In the genomic region with DNA sequence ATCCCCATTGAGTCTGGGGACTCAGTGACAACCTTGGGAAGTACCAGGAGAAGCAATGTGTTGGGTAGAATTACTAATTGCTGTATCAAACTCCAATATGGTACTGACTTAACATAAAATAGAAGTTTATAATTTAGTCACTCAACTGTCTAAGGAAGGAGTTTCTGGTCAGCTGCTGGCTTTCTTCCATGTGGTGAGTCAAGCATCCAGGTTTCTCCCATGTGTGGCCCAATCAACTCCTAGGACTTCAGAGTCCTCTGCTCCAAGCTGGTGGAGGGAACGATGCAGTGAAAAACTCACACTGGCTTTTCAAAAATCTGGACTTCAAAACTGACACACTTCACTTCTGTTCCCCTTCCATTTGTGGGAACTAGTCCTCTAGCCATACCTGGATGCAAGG, we compare ENCODE assay signal across 20 cellular contexts. TPM values are rescaled to one million over a fixed set of nuclear protein-coding genes. Genes with fewer than 3 reads are reported as not detected.
DNase-seq lines count a peak whose midpoint lies in the region; ATAC-seq and TF ChIP-seq lines count a peak whose summit lies in the region.
"Had no signal": no experiment of that assay in that cellular context is flagged by ENCODE, and none has a peak within 500 bp of the region (broad histone marks: within the 10 kb centered on the region; RNA-seq: fewer than 3 reads in every experiment).

No MANE protein-coding gene starts in this region.

- H3K9me3 ChIP-seq in prostate gland: no peaks in the 10 kb centered on the region
- H3K9me3 ChIP-seq: ascending aorta; BLaER1 treated with 17β-estradiol and CSF1 and Interleukin-3, amounts not matched to agents 10 nM and 100 nM; upper lobe of left lung had no signal

- H3K4me3 ChIP-seq in prostate gland: no peak overlapping the region
- H3K4me3 ChIP-seq: ascending aorta; BLaER1 treated with 17β-estradiol and CSF1 and Interleukin-3, amounts not matched to agents 10 nM and 100 nM; SK-N-MC; upper lobe of left lung had no signal

- peak; percentile 26 for ATAC-seq in esophagus mucosa
- ATAC-seq: left colon; right cardiac atrium; stimulated activated naive CD8-positive, alpha-beta T cell treated with anti-CD3 and anti-CD28 coated beads, Interleukin-15, Interleukin-2, amounts not matched to agents 100 U/mL and 50 U/mL, for 24 hours had no signal

- no peaks in the 10 kb centered on the region for H3K4me1 ChIP-seq in prostate gland (replicated peaks)
- H3K4me1 ChIP-seq: ascending aorta; BLaER1 treated with 17β-estradiol and CSF1 and Interleukin-3, amounts not matched to agents 10 nM and 100 nM; upper lobe of left lung had no signal

- TF ChIP-seq POLR2A in prostate gland (IDR thresholded peaks at IDR 0.05): no peak

- 92% methylated on average over 1 of the region's 1 CpG for WGBS in prostate gland

- intact Hi-C loops in prostate gland (cut with DNase I): no loop called here

- no peaks in the 10 kb centered on the region for H3K36me3 ChIP-seq in prostate gland
- H3K36me3 ChIP-seq: ascending aorta; BLaER1 treated with 17β-estradiol and CSF1 and Interleukin-3, amounts not matched to agents 10 nM and 100 nM; upper lobe of left lung had no signal

- no peak for TF ChIP-seq CTCF in prostate gland (IDR thresholded peaks at IDR 0.05)

- peaks cover 2% of the 10 kb centered on the region for H3K27me3 ChIP-seq in prostate gland (replicated peaks; ENCODE audit: insufficient read depth)
- H3K27me3 ChIP-seq: ascending aorta; BLaER1 treated with 17β-estradiol and CSF1 and Interleukin-3, amounts not matched to agents 10 nM and 100 nM; upper lobe of left lung had no signal

- peak; percentile 40 for DNase-seq in H4 (ENCODE audit: low spot score)
- DNase-seq in RPMI7951 (ENCODE audit: low read depth): peak; percentile 94
- peak; percentile 83 for DNase-seq in renal cortical epithelial cell (ENCODE audit: low read depth)
- DNase-seq in mucosa of gallbladder (ENCODE audit: low spot score): no peak
- no peak for DNase-seq in prostate gland (ENCODE audit: low spot score)
- DNase-seq in NCI-H2227 treated with DMSO at 0.1 percent for 48 hours (lab: John Stamatoyannopoulos, UW): no peak
- no peak for DNase-seq in CD1c-positive myeloid dendritic cell (ENCODE audit: extremely low spot score)
- DNase-seq: activated CD4-positive, alpha-beta T cell treated with anti-CD3 and anti-CD28 coated beads, Interleukin-2, amount 50 U/mL, for 1 hour; activated naive CD4-positive, alpha-beta T cell; left colon; NCI-H1048; NCI-H526; right cardiac atrium; stimulated activated naive CD8-positive, alpha-beta T cell treated with anti-CD3 and anti-CD28 coated beads, Interleukin-15, Interleukin-2, amounts not matched to agents 100 U/mL and 50 U/mL, for 24 hours; upper lobe of left lung had no signal

- no peak overlapping the region for H3K27ac ChIP-seq in prostate gland
- H3K27ac ChIP-seq: ascending aorta; BLaER1 treated with 17β-estradiol and CSF1 and Interleukin-3, amounts not matched to agents 10 nM and 100 nM; epithelial cell of prostate; SK-N-MC; upper lobe of left lung had no signal

RNA-seq across cellular contexts. Expression of a gene that starts 25.2 kb away (rescaled TPM):
- total RNA-seq in H4 (2014; rRNA removed; shearing (Covaris generic)): 40.8 and 63.3 TPM in 2 replicates
- total RNA-seq in RPMI7951 (2014; rRNA removed; shearing (Covaris generic)): 193 and 213 TPM in 2 replicates
- total RNA-seq in esophagus mucosa (17.7 TPM), renal cortical epithelial cell (20.5 and 32.2 TPM in 2 replicates), mucosa of gallbladder (13.7 TPM), prostate gland (10 to 100 TPM in 1 of 2 donors, 1 to 10 TPM in 1; 9.5 to 14.3 TPM)

Comparison
In these comparisons a context has a peak if more than half of its experiments do, and no peak if none do; other contexts are left out.
1. DNase-seq: peak in H4 (single experiment), RPMI7951 (single experiment) and renal cortical epithelial cell (single experiment); none in mucosa of gallbladder (single experiment), prostate gland (single experiment), NCI-H2227 treated with DMSO at 0.1 percent for 48 hours (single experiment) and CD1c-positive myeloid dendritic cell (single experiment).